In genomic region chr9:98993570-98993945, GRCh38 we compare ENCODE assay signal across 8 cellular contexts. TPM values are rescaled to one million over a fixed set of nuclear protein-coding genes. Genes with fewer than 3 reads are reported as not detected.
A peak's percentile ranks its signal among the peaks of the same experiment; 100 is the strongest.
DNase-seq lines count a peak whose midpoint lies in the region; ATAC-seq, FAIRE-seq and TF ChIP-seq lines count a peak whose summit lies in the region.

No MANE protein-coding gene starts in this region.

- H3K4me1 Mint-ChIP-seq in memory B cell: peaks cover 20% of the 10 kb centered on the region
- H3K4me1 Mint-ChIP-seq in progenitor cell of endocrine pancreas (ENCODE audit: low read depth): peaks cover 5% of the 10 kb centered on the region

- H3K4me3 Mint-ChIP-seq in memory B cell (peak overlapping the region; percentile 73), progenitor cell of endocrine pancreas (ENCODE audit: low read depth) (no peak overlapping the region)

- peaks cover 2% of the 10 kb centered on the region for H3K36me3 Mint-ChIP-seq in memory B cell
- no peaks in the 10 kb centered on the region for H3K36me3 Mint-ChIP-seq in progenitor cell of endocrine pancreas (ENCODE audit: insufficient read depth)

- H3K27me3 Mint-ChIP-seq in memory B cell: no peaks in the 10 kb centered on the region
- H3K27me3 Mint-ChIP-seq in progenitor cell of endocrine pancreas: peaks cover 20% of the 10 kb centered on the region

- no peak for TF ChIP-seq CTCF in progenitor cell of endocrine pancreas (IDR thresholded peaks at IDR 0.05; ENCODE audit: unreplicated experiment)

- DNase-seq in GM12891 (ENCODE audit: insufficient read length, low spot score): no peak
- peak; percentile 1 for DNase-seq in SIG-M5 (lab: John Stamatoyannopoulos, UW)
- peak in 1 of 2 donors; percentile 39 for DNase-seq in memory B cell (ENCODE audit: low spot score in 2 of 2)
- no peak for DNase-seq in progenitor cell of endocrine pancreas (ENCODE audit: low spot score, unreplicated experiment)
- no peak for DNase-seq in DMS153 treated with DMSO at 0.1 percent for 48 hours (lab: John Stamatoyannopoulos, UW; ENCODE audit: unreplicated experiment)
- DNase-seq in NCI-H69 (lab: John Stamatoyannopoulos, UW): no peak

- TF ChIP-seq POLR2A in GM12891 (IDR thresholded peaks at IDR 0.05; ENCODE audit: low read depth, low read length): no peak

- FAIRE-seq in GM12891 (lab: Jason Lieb, UNC): peak; percentile 20

- ATAC-seq in GM21786 (IDR thresholded peaks at IDR 0.05; ENCODE audit: unreplicated experiment): peak; percentile 65
- peak; percentile 88 for ATAC-seq in memory B cell (ENCODE audit: low read depth)
- no peak for ATAC-seq in GM21515 (IDR thresholded peaks at IDR 0.05; ENCODE audit: unreplicated experiment)

- H3K27ac Mint-ChIP-seq in memory B cell (peak overlapping the region; percentile 85), progenitor cell of endocrine pancreas (no peak overlapping the region)

- no peaks in the 10 kb centered on the region for H3K9me3 Mint-ChIP-seq in memory B cell
- no peaks in the 10 kb centered on the region for H3K9me3 Mint-ChIP-seq in progenitor cell of endocrine pancreas (ENCODE audit: low read depth)

TF ChIP-seq in GM12891, 5 proteins besides CTCF, POLR2A, EP300 and RAD21:
- TF ChIP-seq PAX5 (IDR thresholded peaks at IDR 0.05; ENCODE audit: insufficient read depth, low read length, severe bottlenecking) (no peak), SPI1 (IDR thresholded peaks at IDR 0.05; ENCODE audit: low read depth, low read length) (peak; percentile 92), POU2F2 (IDR thresholded peaks at IDR 0.05; ENCODE audit: low read depth, low read length) (0 out of 2 replicates have a peak, but pooled peaks have one; percentile 59), TAF1 (IDR thresholded peaks at IDR 0.05; ENCODE audit: low read depth, low read length) (no peak), POLR2AphosphoS5 (IDR thresholded peaks at IDR 0.05; ENCODE audit: low read depth, low read length) (no peak)

RNA-seq across cellular contexts. Expression of gene COL15A1, which starts 49.9 kb away (rescaled TPM):
- polyA plus RNA-seq in GM12891 (2012; ENCODE audit: low read depth, missing spikeins): not detected
- total RNA-seq in progenitor cell of endocrine pancreas: not detected in 2 replicates
